Comparison of ENCODE assay signal across 8 cellular contexts in genomic region chr5:118791986-118792734, GRCh38.
A peak's percentile ranks its signal among the peaks of the same experiment; 100 is the strongest.
DNase-seq lines count a peak whose midpoint lies in the region; ATAC-seq and TF ChIP-seq lines count a peak whose summit lies in the region.

No MANE protein-coding gene starts in this region.

- H3K9me3 ChIP-seq in HCT116 (ENCODE audit: control insufficient read depth in 1 of 2, insufficient read depth in 1 of 2, low read depth in 1 of 2, low read length in 2 of 2), result no peaks in the 10 kb centered on the region
- no peaks in the 10 kb centered on the region for H3K9me3 ChIP-seq in lung (ENCODE audit: control insufficient read depth in 2 of 2, insufficient read depth in 1 of 2, low read length in 1 of 2)
- H3K9me3 ChIP-seq in tibial nerve, result no peaks in the 10 kb centered on the region

- H3K27ac ChIP-seq in HCT116 (ENCODE audit: low read depth, low read length) (no peak overlapping the region), dorsolateral prefrontal cortex (peak overlapping the region in 46 of 59 donors; percentile 6 to 77 (median 56)), lung (ENCODE audit: low read depth in 1 of 2, low read length in 1 of 2) (peak overlapping the region in 1 of 2 donors; percentile 21), tibial nerve (peak overlapping the region in 3 of 4 donors; percentile 36 to 68 (median 61))

- H3K27me3 ChIP-seq in HCT116 (ENCODE audit: insufficient read depth, low read length), result no peaks in the 10 kb centered on the region
- H3K27me3 ChIP-seq in dorsolateral prefrontal cortex, result no peaks in the 10 kb centered on the region
- H3K27me3 ChIP-seq in lung (ENCODE audit: control insufficient read depth, insufficient read depth), result no peaks in the 10 kb centered on the region
- no peaks in the 10 kb centered on the region for H3K27me3 ChIP-seq in tibial nerve

- H3K79me2 ChIP-seq in HCT116 (ENCODE audit: insufficient read depth, low read length), result no peaks in the 10 kb centered on the region

- WGBS in lung, 2 donors, result 31 to 49% methylated on average over 7 of the region's 7 CpGs
- WGBS in tibial nerve, 2 donors, result 19 to 23% methylated on average over 7 of the region's 7 CpGs

- TF ChIP-seq EP300 in tibial nerve (IDR thresholded peaks at IDR 0.05), result no peak

- no peaks in the 10 kb centered on the region for H4K20me1 ChIP-seq in HCT116 (ENCODE audit: insufficient read depth)

- peak overlapping the region; percentile 81 for H2AFZ ChIP-seq in HCT116 (ENCODE audit: low read depth, low read length, poor library complexity, severe bottlenecking)

- no peak for TF ChIP-seq POLR2A in HCT116 (IDR thresholded peaks at IDR 0.05; ENCODE audit: borderline replicate concordance, extremely low read depth, insufficient read depth, insufficient read length)
- TF ChIP-seq POLR2A in tibial nerve (IDR thresholded peaks at IDR 0.05), result no peak

- TF ChIP-seq CTCF in AG04449 (IDR thresholded peaks at IDR 0.05; ENCODE audit: insufficient read depth, low read length, missing control alignments) (peak; percentile 65), GM10266 (IDR thresholded peaks at IDR 0.05; ENCODE audit: control insufficient read depth, insufficient read depth, low read depth, missing control alignments) (peak; percentile 81), HCT116 (IDR thresholded peaks at IDR 0.05 in 2 of 3, conservative IDR thresholded peaks at IDR 0.05 in 1 of 3; ENCODE audit: borderline replicate concordance in 1 of 3, insufficient read depth in 1 of 3, low read depth in 2 of 3, low read length in 2 of 3) (peak; percentile 52 to 87 (median 70); a peak in 5 of 6 replicates), LNCaP clone FGC (IDR thresholded peaks at IDR 0.05; ENCODE audit: control insufficient read depth, extremely low read depth, insufficient read depth) (peak; percentile 82), dorsolateral prefrontal cortex (IDR thresholded peaks at IDR 0.05 in 54 of 56, conservative IDR thresholded peaks at IDR 0.05 in 2 of 56; ENCODE audit: low read depth in 1 of 56, partially characterized antibody in 56 of 56) (peak; percentile 68 to 97 (median 90)), lung (IDR thresholded peaks at IDR 0.05; ENCODE audit: control extremely low read depth, extremely low read depth) (peak; percentile 58), tibial nerve (IDR thresholded peaks at IDR 0.05) (peak; percentile 68 to 85 (median 76))

- BruUV-seq in HCT116 (replicated peaks; lab: Mats Ljungman, UMichigan), result no TSS peak

- no peak overlapping the region for H3K4me2 ChIP-seq in HCT116 (ENCODE audit: low read length)

- CTCF ChIA-PET in AG04449 (lab: Yijun Ruan, JAX) (interaction anchor here (0.6 to 2.4 kb wide), 17 partner anchors 8 to 1363 kb away, joined by 3 to 12 read pairs (median 4); no protein-coding TSS in a partner anchor), HCT116 (lab: Charles Lee) (interaction anchor here (1.0 to 1.6 kb wide), 3 partner anchors 17 to 181 kb away, joined by 3 to 5 read pairs (median 4); no protein-coding TSS in a partner anchor)

- H3K4me3 ChIP-seq in AG04449 (ENCODE audit: low read depth, low read length) (no peak overlapping the region), HCT116 (replicated peaks in 1 of 2; ENCODE audit: low read depth in 1 of 2, low read length in 2 of 2) (no peak overlapping the region), LNCaP clone FGC (ENCODE audit: low read depth, low read length) (no peak overlapping the region), dorsolateral prefrontal cortex (peak overlapping the region in 45 of 59 donors; percentile 1 to 53 (median 31)), lung (no peak overlapping the region), tibial nerve (peak overlapping the region in 2 of 4 donors; percentile 24 to 26)

- H3K9me2 ChIP-seq in HCT116 (ENCODE audit: insufficient read depth), result no peaks in the 10 kb centered on the region

- POLR2A ChIA-PET in AG04449 (lab: Yijun Ruan, JAX), result no interaction called here
- POLR2A ChIA-PET in HCT116 (lab: Charles Lee), result no interaction called here

- RAD21 ChIA-PET in HCT116 (lab: Charles Lee; ENCODE audit: low non-redundant PET in 1 of 2, low total read pairs in 2 of 2, uncharacterized antibody in 2 of 2, unreplicated experiment in 2 of 2), result no interaction called here

- DNase-seq in AG04449 (ENCODE audit: low read depth, low spot score), result peak; percentile 44
- peak; percentile 40 for DNase-seq in GM10266 (ENCODE audit: extremely low spot score)
- peak; percentile 45 for DNase-seq in HCT116 (ENCODE audit: low read depth, low spot score)
- DNase-seq in LNCaP clone FGC (ENCODE audit: low read depth), result peak; percentile 61
- peak; percentile 39 to 58 for DNase-seq in SHP77 (lab: John Stamatoyannopoulos, UW)
- DNase-seq in dorsolateral prefrontal cortex, result peak in 4 of 10 donors; percentile 9 to 61 (median 44)
- no peak for DNase-seq in lung (ENCODE audit: low spot score)
- peak in 1 of 2 donors; percentile 62 for DNase-seq in tibial nerve (ENCODE audit: low spot score in 2 of 2)

- no peak overlapping the region for H3K9ac ChIP-seq in HCT116 (ENCODE audit: low read length)

- ATAC-seq in HCT116, result peak; percentile 90
- peak; percentile 90 for ATAC-seq in lung (ENCODE audit: insufficient read depth, low FRiP score)

- TF ChIP-seq RAD21 in HCT116 (IDR thresholded peaks at IDR 0.05; ENCODE audit: low read depth), result peak; percentile 83

- H3K4me1 ChIP-seq in HCT116 (ENCODE audit: control insufficient read depth in 1 of 2, insufficient read depth in 2 of 2, low read length in 2 of 2) (no peaks in the 10 kb centered on the region), lung (ENCODE audit: control insufficient read depth in 2 of 2, insufficient read depth in 2 of 2, low read length in 2 of 2) (peaks cover 2 to 4% of the 10 kb centered on the region in 2 donors), tibial nerve (peaks cover 0 to 14% (median 4%) of the 10 kb centered on the region in 4 donors)

- H3K36me3 ChIP-seq in HCT116 (ENCODE audit: control insufficient read depth in 1 of 2, insufficient read depth in 2 of 2, low read length in 2 of 2), result no peaks in the 10 kb centered on the region
- no peaks in the 10 kb centered on the region for H3K36me3 ChIP-seq in lung (ENCODE audit: control insufficient read depth in 2 of 2, insufficient read depth in 2 of 2, low read length in 2 of 2)
- no peaks in the 10 kb centered on the region for H3K36me3 ChIP-seq in tibial nerve

- intact Hi-C loops in HCT116 (cut with micrococcal nuclease), result loop anchor here (10.0 kb wide), 1 partner anchor 1717 kb away; no protein-coding TSS in a partner anchor
- intact Hi-C loops in dorsolateral prefrontal cortex (cut with DNase I), result no loop called here

TF ChIP-seq in HCT116, 20 proteins besides CTCF, POLR2A, EP300 and RAD21 (continues in another document):
- no peak for TF ChIP-seq REST (IDR thresholded peaks at IDR 0.05; ENCODE audit: low read depth)
- TF ChIP-seq SP1 (IDR thresholded peaks at IDR 0.05; ENCODE audit: low read depth), result no peak
- no peak for TF ChIP-seq EGR1 (IDR thresholded peaks at IDR 0.05; ENCODE audit: low read depth)
- TF ChIP-seq CBX3 (IDR thresholded peaks at IDR 0.05; ENCODE audit: low read depth), result no peak
- no peak for TF ChIP-seq ZFX (IDR thresholded peaks at IDR 0.05)
- TF ChIP-seq ELF1 (IDR thresholded peaks at IDR 0.05; ENCODE audit: borderline replicate concordance, low read depth), result no peak
- TF ChIP-seq POLR2AphosphoS5 (IDR thresholded peaks at IDR 0.05; ENCODE audit: low read depth, low read length), result no peak
- no peak for TF ChIP-seq EZH2phosphoT487 (IDR thresholded peaks at IDR 0.05; ENCODE audit: borderline replicate concordance)
- TF ChIP-seq EZH2 (IDR thresholded peaks at IDR 0.05), result no peak
- no peak for TF ChIP-seq SRF (IDR thresholded peaks at IDR 0.05; ENCODE audit: low read depth)
- no peak for TF ChIP-seq ZNF274 (IDR thresholded peaks at IDR 0.05; ENCODE audit: low read depth, low read length)
- no peak for TF ChIP-seq FOSL1 (IDR thresholded peaks at IDR 0.05; ENCODE audit: low read depth)
- TF ChIP-seq TCF7L2 (IDR thresholded peaks at IDR 0.05; ENCODE audit: borderline replicate concordance, extremely low read depth, insufficient read depth, insufficient read length), result no peak
- no peak for TF ChIP-seq ATF3 (IDR thresholded peaks at IDR 0.05)
- no peak for TF ChIP-seq MAX (IDR thresholded peaks at IDR 0.05)
- TF ChIP-seq SIN3A (IDR thresholded peaks at IDR 0.05; ENCODE audit: low read depth), result no peak

Comparison
In these comparisons a context has a peak if more than half of its experiments do, and no peak if none do; other contexts are left out.
1. H3K4me3 ChIP-seq: peak in dorsolateral prefrontal cortex (45 of 59); none in AG04449 (single experiment), HCT116 (0 of 2), LNCaP clone FGC (single experiment) and lung (single experiment).
2. Peak in every context shown above with its lines, with median percentiles within 50 percentile points of each other: CTCF ChIP-seq.